27 cellular contexts compared by ENCODE assay signal in the genomic region with DNA sequence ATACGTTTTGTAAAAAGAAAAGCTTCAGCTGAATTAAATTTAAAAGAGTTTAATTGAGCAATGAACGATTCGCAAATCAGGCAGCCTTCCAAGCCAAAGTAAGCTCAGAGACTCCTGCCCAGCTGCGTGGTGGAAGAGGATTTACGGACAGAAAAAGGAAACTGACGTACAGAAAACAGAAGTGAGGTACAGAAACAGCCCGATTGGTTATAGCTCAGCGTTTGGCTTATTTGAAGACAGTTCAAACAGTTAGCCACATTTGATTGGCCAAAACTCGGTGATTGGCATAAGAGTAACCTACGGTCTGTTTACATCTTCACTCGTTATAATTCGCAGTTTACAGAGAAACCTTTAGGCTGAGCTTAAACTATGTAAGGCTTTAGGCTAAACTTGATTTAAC. TPM values are rescaled to one million over a fixed set of nuclear protein-coding genes. Genes with fewer than 3 reads are reported as not detected.
DNase-seq lines count a peak whose midpoint lies in the region; ATAC-seq and TF ChIP-seq lines count a peak whose summit lies in the region.
"Had no signal": no experiment of that assay in that cellular context is flagged by ENCODE, and none has a peak within 500 bp of the region (broad histone marks: within the 10 kb centered on the region; RNA-seq: fewer than 3 reads in every experiment).

No MANE protein-coding gene starts in this region.

- no peaks in the 10 kb centered on the region for H3K27me3 Mint-ChIP-seq in GM23338 (ENCODE audit: insufficient read depth, low read depth, poor library complexity)
- H3K27me3 Mint-ChIP-seq in CD8-positive, alpha-beta T cell (ENCODE audit: low read depth) = peaks cover 8% of the 10 kb centered on the region

- no peak overlapping the region for H3K27ac ChIP-seq in SK-N-SH (ENCODE audit: low read depth in 2 of 2, low read length in 1 of 2)
- H3K27ac ChIP-seq in GM23338 (ENCODE audit: low read depth) = no peak overlapping the region
- H3K27ac ChIP-seq in CD8-positive, alpha-beta T cell (ENCODE audit: low read depth, low read length) = no peak overlapping the region
- no peak overlapping the region for H3K27ac ChIP-seq in adrenal gland
- H3K27ac ChIP-seq: brain microvascular endothelial cell, colonic mucosa, foreskin keratinocyte, ovary, right lobe of liver, thoracic aorta had no signal

- H3K36me3 Mint-ChIP-seq in GM23338 (ENCODE audit: low read depth) = no peaks in the 10 kb centered on the region
- H3K36me3 Mint-ChIP-seq in CD8-positive, alpha-beta T cell = no peaks in the 10 kb centered on the region
- H3K36me3 Mint-ChIP-seq: activated naive CD8-positive, alpha-beta T cell treated with anti-CD3 and anti-CD28 coated beads, Interleukin-2, amount 10 ng/mL, durations not matched to agents 7 days and 5 days; CD4-positive, CD25-positive, alpha-beta regulatory T cell; memory B cell; naive thymus-derived CD4-positive, alpha-beta T cell had no signal

- TF ChIP-seq RAD21 in SK-N-SH (IDR thresholded peaks at IDR 0.05; ENCODE audit: low read length) = no peak

- H3K79me2 ChIP-seq in SK-N-SH (ENCODE audit: insufficient read depth) (no peaks in the 10 kb centered on the region), GM23338 (replicated peaks; ENCODE audit: insufficient read depth) (no peaks in the 10 kb centered on the region)

- H3K9me2 ChIP-seq in SK-N-SH (no peaks in the 10 kb centered on the region), GM23338 (ENCODE audit: insufficient read depth) (no peaks in the 10 kb centered on the region)

- no peak for TF ChIP-seq EP300 in SK-N-SH (IDR thresholded peaks at IDR 0.05; ENCODE audit: borderline replicate concordance in 1 of 2, low read depth in 1 of 2, low read length in 1 of 2)

- H3K4me3 ChIP-seq in SK-N-SH (ENCODE audit: low read depth in 2 of 2, low read length in 1 of 2) = peak overlapping the region; percentile 19 to 32; a peak in 2 of 4 replicates
- no peak overlapping the region for H3K4me3 ChIP-seq in fibroblast of mammary gland (ENCODE audit: control insufficient read depth, low read depth, low read length)
- H3K4me3 ChIP-seq in GM23338 = no peak overlapping the region
- no peak overlapping the region for H3K4me3 ChIP-seq in CD8-positive, alpha-beta T cell (ENCODE audit: low read depth, low read length)
- no peak overlapping the region for H3K4me3 ChIP-seq in adrenal gland
- H3K4me3 ChIP-seq: colonic mucosa, ovary, right lobe of liver, thoracic aorta had no signal

- H3K36me3 ChIP-seq in SK-N-SH (replicated peaks in 1 of 2; ENCODE audit: control insufficient read depth in 1 of 2, insufficient read depth in 2 of 2, low read length in 1 of 2) (no peaks in the 10 kb centered on the region), GM23338 (ENCODE audit: insufficient read depth) (no peaks in the 10 kb centered on the region), adrenal gland (replicated peaks in 1 of 2) (no peaks in the 10 kb centered on the region)
- H3K36me3 ChIP-seq in CD8-positive, alpha-beta T cell (ENCODE audit: insufficient read depth, low read length) = no peaks in the 10 kb centered on the region
- H3K36me3 ChIP-seq: brain microvascular endothelial cell, colonic mucosa, ovary, right lobe of liver, thoracic aorta had no signal

- CTCF ChIA-PET in SK-N-SH (lab: Yijun Ruan, JAX) = interaction anchor here (0.8 to 1.2 kb wide), 2 partner anchors 19 to 113 kb away, joined by 3 to 4 read pairs; no protein-coding TSS in a partner anchor
- CTCF ChIA-PET in CD8-positive, alpha-beta T cell (lab: Charles Lee) = interaction anchor here (1.2 kb wide), 1 partner anchor 106 kb away, joined by 3 read pairs; no protein-coding TSS in a partner anchor

- ATAC-seq in GM23338 = no peak
- ATAC-seq in CD8-positive, alpha-beta T cell = no peak
- ATAC-seq: activated T-helper 17 cell treated with anti-CD3 and anti-CD28 coated beads, Interleukin-2, amount 50 U/mL, for 72 hours; foreskin keratinocyte; naive thymus-derived CD4-positive, alpha-beta T cell had no signal

- H3K4me1 Mint-ChIP-seq in GM23338 = peaks cover 6% of the 10 kb centered on the region; the same call in 2 of the 3 replicates
- no peaks in the 10 kb centered on the region for H3K4me1 Mint-ChIP-seq in CD8-positive, alpha-beta T cell (ENCODE audit: low read depth)
- H3K4me1 Mint-ChIP-seq: activated naive CD8-positive, alpha-beta T cell treated with anti-CD3 and anti-CD28 coated beads, Interleukin-2, amount 10 ng/mL, durations not matched to agents 7 days and 5 days; activated T-helper 17 cell treated with anti-CD3 and anti-CD28 coated beads, Interleukin-2, amount 50 U/mL, for 72 hours; CD4-positive, CD25-positive, alpha-beta regulatory T cell; memory B cell; naive thymus-derived CD4-positive, alpha-beta T cell had no signal

- H3K9me3 ChIP-seq in SK-N-SH = no peaks in the 10 kb centered on the region
- no peaks in the 10 kb centered on the region for H3K9me3 ChIP-seq in CD8-positive, alpha-beta T cell (ENCODE audit: low read length)
- H3K9me3 ChIP-seq in adrenal gland (replicated peaks in 1 of 3) = no peaks in the 10 kb centered on the region
- H3K9me3 ChIP-seq: colonic mucosa, ovary, right lobe of liver, thoracic aorta had no signal

- 27% methylated on average over 12 of the region's 12 CpGs for WGBS in SK-N-SH (ENCODE audit: low lambda C conversion rate)
- 80 to 86% (median 82%) methylated on average over 12 of the region's 12 CpGs for WGBS in adrenal gland, 4 donors

- POLR2A ChIA-PET in SK-N-SH (lab: Yijun Ruan, JAX) = no interaction called here
- POLR2A ChIA-PET in CD8-positive, alpha-beta T cell (lab: Charles Lee) = no interaction called here

- H3F3A ChIP-seq in SK-N-SH (replicated peaks; ENCODE audit: insufficient read depth) (no peaks in the 10 kb centered on the region), GM23338 (replicated peaks; ENCODE audit: low read depth) (no peaks in the 10 kb centered on the region)

- DNase-seq in EH (ENCODE audit: low read depth) (peak; percentile 49), MV-4-11 (lab: John Stamatoyannopoulos, UW) (peak; percentile 7), SK-N-SH (no peak), fibroblast of mammary gland (ENCODE audit: low read depth) (peak; percentile 14), RPMI8226 (no peak), GM23338 (ENCODE audit: low spot score) (no peak), adrenal gland (no peak)
- DNase-seq in CD8-positive, alpha-beta T cell = no peak
- DNase-seq: activated CD4-positive, CD25-positive, alpha-beta regulatory T cell; activated naive CD8-positive, alpha-beta T cell treated with anti-CD3 and anti-CD28 coated beads, Interleukin-2, amount 10 ng/mL, durations not matched to agents 7 days and 5 days; brain microvascular endothelial cell; CD4-positive, CD25-positive, alpha-beta regulatory T cell; colonic mucosa; foreskin keratinocyte; hypothalamus; KG1; naive thymus-derived CD4-positive, alpha-beta T cell; NCI-H69; ovary; right lobe of liver; T-helper 1 cell had no signal

- H3K4me2 ChIP-seq in SK-N-SH (peak overlapping the region; percentile 44; the same call in 1 of the 2 replicates), GM23338 (no peak overlapping the region)

- no peaks in the 10 kb centered on the region for H3K9me3 Mint-ChIP-seq in GM23338
- no peaks in the 10 kb centered on the region for H3K9me3 Mint-ChIP-seq in CD8-positive, alpha-beta T cell
- H3K9me3 Mint-ChIP-seq: activated naive CD8-positive, alpha-beta T cell treated with anti-CD3 and anti-CD28 coated beads, Interleukin-2, amount 10 ng/mL, durations not matched to agents 7 days and 5 days; activated T-helper 17 cell treated with anti-CD3 and anti-CD28 coated beads, Interleukin-2, amount 50 U/mL, for 72 hours; memory B cell; naive thymus-derived CD4-positive, alpha-beta T cell had no signal

- TF ChIP-seq POLR2A in adrenal gland (IDR thresholded peaks at IDR 0.05) = no peak

- TF ChIP-seq CTCF in SK-N-SH (IDR thresholded peaks at IDR 0.05) = no peak
- no peak for TF ChIP-seq CTCF in fibroblast of mammary gland (conservative IDR thresholded peaks at IDR 0.05; ENCODE audit: control insufficient read depth, insufficient read depth, low read depth, low read length)
- no peak for TF ChIP-seq CTCF in GM23338 (conservative IDR thresholded peaks at IDR 0.05; ENCODE audit: low read depth in 2 of 2)
- no peak for TF ChIP-seq CTCF in CD8-positive, alpha-beta T cell (IDR thresholded peaks at IDR 0.05)
- no peak for TF ChIP-seq CTCF in adrenal gland (IDR thresholded peaks at IDR 0.05)

- intact Hi-C loops in CD8-positive, alpha-beta T cell (cut with DNase I, micrococcal nuclease) = no loop called here
- intact Hi-C loops in adrenal gland (cut with DNase I) = no loop called here

- no peak overlapping the region for H3K9ac ChIP-seq in SK-N-SH

- no peak overlapping the region for H3K27ac Mint-ChIP-seq in GM23338
- no peak overlapping the region for H3K27ac Mint-ChIP-seq in CD8-positive, alpha-beta T cell
- H3K27ac Mint-ChIP-seq: activated naive CD8-positive, alpha-beta T cell treated with anti-CD3 and anti-CD28 coated beads, Interleukin-2, amount 10 ng/mL, durations not matched to agents 7 days and 5 days; activated T-helper 17 cell treated with anti-CD3 and anti-CD28 coated beads, Interleukin-2, amount 50 U/mL, for 72 hours; CD4-positive, CD25-positive, alpha-beta regulatory T cell; memory B cell; naive thymus-derived CD4-positive, alpha-beta T cell had no signal

- H4K20me1 ChIP-seq in SK-N-SH (ENCODE audit: insufficient read depth) = no peaks in the 10 kb centered on the region
- H4K20me1 ChIP-seq in GM23338 (replicated peaks; ENCODE audit: insufficient read depth) = no peaks in the 10 kb centered on the region

- H3K27me3 ChIP-seq in SK-N-SH (ENCODE audit: insufficient read depth) (0 out of 2 replicates have a peak, but pooled peaks cover 2% of the 10 kb centered on the region), GM23338 (ENCODE audit: insufficient read depth) (no peaks in the 10 kb centered on the region), adrenal gland (peaks cover 6% of the 10 kb centered on the region)
- no peaks in the 10 kb centered on the region for H3K27me3 ChIP-seq in CD8-positive, alpha-beta T cell (ENCODE audit: insufficient read depth, low read length)
- H3K27me3 ChIP-seq: colonic mucosa, ovary, right lobe of liver had no signal

- H3K4me1 ChIP-seq in SK-N-SH (ENCODE audit: control insufficient read depth in 1 of 2, insufficient read depth in 2 of 2, low read depth in 1 of 2, low read length in 1 of 2) (no peaks in the 10 kb centered on the region), GM23338 (ENCODE audit: insufficient read depth) (peaks cover 10% of the 10 kb centered on the region; the same call in 1 of the 2 replicates), adrenal gland (replicated peaks in 1 of 2) (no peaks in the 10 kb centered on the region)
- H3K4me1 ChIP-seq in CD8-positive, alpha-beta T cell (ENCODE audit: insufficient read depth, low read length) = no peaks in the 10 kb centered on the region
- H3K4me1 ChIP-seq: colonic mucosa, foreskin keratinocyte, right lobe of liver had no signal

- H3K4me3 Mint-ChIP-seq in GM23338 = no peak overlapping the region
- no peak overlapping the region for H3K4me3 Mint-ChIP-seq in CD8-positive, alpha-beta T cell
- H3K4me3 Mint-ChIP-seq: activated naive CD8-positive, alpha-beta T cell treated with anti-CD3 and anti-CD28 coated beads, Interleukin-2, amount 10 ng/mL, durations not matched to agents 7 days and 5 days; activated T-helper 17 cell treated with anti-CD3 and anti-CD28 coated beads, Interleukin-2, amount 50 U/mL, for 72 hours; CD4-positive, CD25-positive, alpha-beta regulatory T cell; memory B cell; naive thymus-derived CD4-positive, alpha-beta T cell had no signal

- H2AFZ ChIP-seq in SK-N-SH (ENCODE audit: low read depth) (0 out of 2 replicates have a peak overlapping the region, but pooled peaks have one; percentile 68), GM23338 (no peak overlapping the region)

RNA-seq across cellular contexts. Expression of gene CR1L, which starts 46.9 kb away (rescaled TPM):
- polyA plus RNA-seq in SK-N-SH (2012; rRNA removed) = not detected in 2 replicates
- not detected in 2 replicates for polyA plus RNA-seq in SK-N-SH (2012; cell fraction: cytosol; rRNA removed)
- polyA plus RNA-seq in SK-N-SH (2012; cell fraction: nucleus; rRNA removed) = not detected in 2 replicates
- total RNA-seq in GM23338 (2014; rRNA removed; shearing (Covaris generic)) = 2.9 and 5.8 TPM in 2 replicates
- polyA plus RNA-seq in GM23338 (2016; fragmentation: Nextera tagmentation; extraction: Ambion mirVana) = 13.4 and 21.4 TPM in 2 replicates
- not detected for total RNA-seq in CD8-positive, alpha-beta T cell
- under 1 TPM in 6 of 8 donors, not detected in 2; 0.23 to 0.81 (median 0.51) TPM for total RNA-seq in adrenal gland
- under 1 TPM in 1 of 3 donors, not detected in 2; 0.51 TPM for polyA plus RNA-seq in adrenal gland
- total RNA-seq: activated CD8-positive, alpha-beta memory T cell treated with anti-CD3 and anti-CD28 coated beads for 36 hours; CD4-positive, CD25-positive, alpha-beta regulatory T cell; colonic mucosa; foreskin keratinocyte; thoracic aorta had no signal
- polyA plus RNA-seq: AG04450; CD4-positive, CD25-positive, alpha-beta regulatory T cell; foreskin keratinocyte; keratinocyte; naive thymus-derived CD4-positive, alpha-beta T cell; ovary had no signal

Comparison
In these comparisons a context has a peak if more than half of its experiments do, and no peak if none do; other contexts are left out.
1. DNase-seq: peak in EH (single experiment), MV-4-11 (single experiment) and fibroblast of mammary gland (single experiment); none in SK-N-SH (single experiment), RPMI8226 (single experiment), GM23338 (single experiment), CD8-positive, alpha-beta T cell (0 of 7) and adrenal gland (0 of 7).
2. H3K4me3 ChIP-seq: peak in SK-N-SH (2 of 2); none in fibroblast of mammary gland (single experiment), GM23338 (single experiment), CD8-positive, alpha-beta T cell (single experiment) and adrenal gland (0 of 4).